ENCODE assay signal across 9 cellular contexts in the genomic region with DNA sequence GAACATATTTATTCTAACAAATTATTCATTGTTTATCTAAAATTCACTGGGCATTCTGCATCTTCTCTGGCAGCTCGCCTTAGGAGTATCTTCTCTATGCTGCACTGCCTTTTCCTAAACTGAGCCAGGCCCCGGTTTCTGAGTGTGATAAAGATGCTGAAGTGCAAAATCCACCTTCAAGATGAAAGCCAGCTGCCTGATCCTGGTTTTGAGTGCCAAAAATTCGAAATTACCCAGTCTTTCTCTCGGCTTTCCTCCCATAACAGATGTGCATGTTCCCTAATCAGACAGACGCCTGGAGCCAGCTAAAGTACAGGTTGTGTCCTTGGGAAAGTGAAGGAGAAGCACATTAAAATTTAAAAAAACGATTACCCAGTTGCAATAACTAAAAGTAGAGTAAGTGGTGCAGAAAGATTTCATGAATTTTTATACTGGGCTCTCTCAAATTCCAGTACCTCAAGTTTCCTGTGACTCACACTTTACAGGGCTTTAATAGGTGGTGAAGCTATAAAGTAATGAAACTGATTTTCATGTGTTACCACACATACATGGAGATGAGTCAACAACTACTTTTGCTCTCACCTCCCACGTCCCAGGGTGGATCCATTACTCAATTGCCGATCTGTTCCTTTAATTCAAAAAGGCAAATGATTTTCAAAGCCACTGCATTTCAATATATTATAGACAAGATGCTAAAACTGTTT.
A peak's percentile ranks its signal among the peaks of the same experiment; 100 is the strongest.
DNase-seq lines count a peak whose midpoint lies in the region; ATAC-seq and TF ChIP-seq lines count a peak whose summit lies in the region.
"Had no signal": no experiment of that assay in that cellular context is flagged by ENCODE, and none has a peak within 500 bp of the region (broad histone marks: within the 10 kb centered on the region; RNA-seq: fewer than 3 reads in every experiment).

No MANE protein-coding gene starts in this region.

- H3K4me3 ChIP-seq in GM06990 (replicated peaks; ENCODE audit: low read depth, low read length) (no peak overlapping the region), HEK293 (ENCODE audit: low read depth, low read length) (no peak overlapping the region), colonic mucosa (no peak overlapping the region), skeletal muscle satellite cell (ENCODE audit: low read length) (peak overlapping the region; percentile 45), testis (no peak overlapping the region)

- intact Hi-C loops in colonic mucosa (cut with DNase I): no loop called here
- intact Hi-C loops in testis (cut with DNase I; ENCODE audit: low total_unique reads): no loop called here

- POLR2A ChIA-PET in HEK293 (lab: Yijun Ruan, JAX): interaction anchor here (0.7 kb wide), 2 partner anchors 12 to 1336 kb away, joined by 3 read pairs; no protein-coding TSS in a partner anchor

- peak overlapping the region; percentile 76 for H3K4me2 ChIP-seq in skeletal muscle satellite cell (ENCODE audit: low read length)

- H3K4me1 ChIP-seq in HEK293 (ENCODE audit: control insufficient read depth, insufficient read depth, low read length): no peaks in the 10 kb centered on the region
- peaks cover 5% of the 10 kb centered on the region for H3K4me1 ChIP-seq in colonic mucosa
- H3K4me1 ChIP-seq in skeletal muscle satellite cell (ENCODE audit: control insufficient read depth, insufficient read depth, low read length): peaks cover 26% of the 10 kb centered on the region
- peaks cover 3% of the 10 kb centered on the region for H3K4me1 ChIP-seq in testis

- TF ChIP-seq CTCF in GM06990 (IDR thresholded peaks at IDR 0.05; ENCODE audit: insufficient read depth, low read length, poor library complexity, severe bottlenecking): no peak
- no peak for TF ChIP-seq CTCF in HEK293 (tag by site-specific recombination; IDR thresholded peaks at IDR 0.05)
- TF ChIP-seq CTCF in colonic mucosa (IDR thresholded peaks at IDR 0.05): no peak
- no peak for TF ChIP-seq CTCF in testis (IDR thresholded peaks at IDR 0.05)

- H3K36me3 ChIP-seq in GM06990 (ENCODE audit: control insufficient read depth, insufficient read depth, low read length) (no peaks in the 10 kb centered on the region), HEK293 (ENCODE audit: control insufficient read depth in 2 of 2, insufficient read depth in 1 of 2, low read length in 2 of 2) (no peaks in the 10 kb centered on the region), colonic mucosa (no peaks in the 10 kb centered on the region), skeletal muscle satellite cell (ENCODE audit: insufficient read depth, low read length) (no peaks in the 10 kb centered on the region), testis (ENCODE audit: low read depth, missing control alignments) (no peaks in the 10 kb centered on the region)
- H3K36me3 ChIP-seq: neutrophil had no signal

- H3K9ac ChIP-seq in colonic mucosa (ENCODE audit: low read depth in 2 of 2, low read length in 2 of 2): peak overlapping the region in 1 of 2 donors; percentile 26
- H3K9ac ChIP-seq in skeletal muscle satellite cell (ENCODE audit: low read depth, low read length): peak overlapping the region; percentile 58

- no peaks in the 10 kb centered on the region for H3K9me3 ChIP-seq in HEK293 (ENCODE audit: control insufficient read depth, insufficient read depth, low read depth, low read length)
- no peaks in the 10 kb centered on the region for H3K9me3 ChIP-seq in colonic mucosa
- H3K9me3 ChIP-seq in skeletal muscle satellite cell (replicated peaks; ENCODE audit: low read length): no peaks in the 10 kb centered on the region
- no peaks in the 10 kb centered on the region for H3K9me3 ChIP-seq in testis
- H3K9me3 ChIP-seq: neutrophil had no signal

- no peak for ATAC-seq in HG03025 (IDR thresholded peaks at IDR 0.05; ENCODE audit: low FRiP score, unreplicated experiment)

- TF ChIP-seq POLR2A in testis (IDR thresholded peaks at IDR 0.05): no peak

- no peaks in the 10 kb centered on the region; the same call in 1 of the 2 replicates for H3K27me3 ChIP-seq in GM06990 (replicated peaks; ENCODE audit: control insufficient read depth, insufficient read depth, low read length)
- H3K27me3 ChIP-seq in colonic mucosa: no peaks in the 10 kb centered on the region
- H3K27me3 ChIP-seq in skeletal muscle satellite cell (ENCODE audit: control insufficient read depth, insufficient read depth, low read length): no peaks in the 10 kb centered on the region
- H3K27me3 ChIP-seq in testis: no peaks in the 10 kb centered on the region
- H3K27me3 ChIP-seq: neutrophil had no signal

- CTCF ChIA-PET in HEK293 (lab: Yijun Ruan, JAX): interaction anchor here (0.5 to 0.9 kb wide), 4 partner anchors 8 to 253 kb away, joined by 3 to 5 read pairs (median 4); no protein-coding TSS in a partner anchor

- 34% methylated on average over 8 of the region's 8 CpGs for WGBS in testis, 2 donors

- H3K27ac ChIP-seq in HEK293 (ENCODE audit: extremely low read depth, low read depth, low read length): no peak overlapping the region
- peak overlapping the region; percentile 60 for H3K27ac ChIP-seq in colonic mucosa
- no peak overlapping the region for H3K27ac ChIP-seq in testis
- H3K27ac ChIP-seq: neutrophil had no signal

- DNase-seq in GM06990 (ENCODE audit: extremely low read depth, insufficient read length): peak; percentile 10
- DNase-seq in RKO (ENCODE audit: low spot score): peak; percentile 90
- DNase-seq in colonic mucosa: peak; percentile 30
- no peak for DNase-seq in NCI-H2227 treated with DMSO at 0.1 percent for 48 hours (lab: John Stamatoyannopoulos, UW)
- DNase-seq in testis: no peak

TF ChIP-seq in HEK293, 187 proteins besides CTCF, POLR2A, EP300 and RAD21 (continues in another document):
- TF ChIP-seq HOXA7 (CRISPR knock-in tag; IDR thresholded peaks at IDR 0.05; ENCODE audit: borderline replicate concordance): no peak
- peak; percentile 83 for TF ChIP-seq INSM2 (tag by site-specific recombination; IDR thresholded peaks at IDR 0.05)
- no peak for TF ChIP-seq ZNF596 (tag by site-specific recombination; IDR thresholded peaks at IDR 0.05)
- TF ChIP-seq, protein P1, sequence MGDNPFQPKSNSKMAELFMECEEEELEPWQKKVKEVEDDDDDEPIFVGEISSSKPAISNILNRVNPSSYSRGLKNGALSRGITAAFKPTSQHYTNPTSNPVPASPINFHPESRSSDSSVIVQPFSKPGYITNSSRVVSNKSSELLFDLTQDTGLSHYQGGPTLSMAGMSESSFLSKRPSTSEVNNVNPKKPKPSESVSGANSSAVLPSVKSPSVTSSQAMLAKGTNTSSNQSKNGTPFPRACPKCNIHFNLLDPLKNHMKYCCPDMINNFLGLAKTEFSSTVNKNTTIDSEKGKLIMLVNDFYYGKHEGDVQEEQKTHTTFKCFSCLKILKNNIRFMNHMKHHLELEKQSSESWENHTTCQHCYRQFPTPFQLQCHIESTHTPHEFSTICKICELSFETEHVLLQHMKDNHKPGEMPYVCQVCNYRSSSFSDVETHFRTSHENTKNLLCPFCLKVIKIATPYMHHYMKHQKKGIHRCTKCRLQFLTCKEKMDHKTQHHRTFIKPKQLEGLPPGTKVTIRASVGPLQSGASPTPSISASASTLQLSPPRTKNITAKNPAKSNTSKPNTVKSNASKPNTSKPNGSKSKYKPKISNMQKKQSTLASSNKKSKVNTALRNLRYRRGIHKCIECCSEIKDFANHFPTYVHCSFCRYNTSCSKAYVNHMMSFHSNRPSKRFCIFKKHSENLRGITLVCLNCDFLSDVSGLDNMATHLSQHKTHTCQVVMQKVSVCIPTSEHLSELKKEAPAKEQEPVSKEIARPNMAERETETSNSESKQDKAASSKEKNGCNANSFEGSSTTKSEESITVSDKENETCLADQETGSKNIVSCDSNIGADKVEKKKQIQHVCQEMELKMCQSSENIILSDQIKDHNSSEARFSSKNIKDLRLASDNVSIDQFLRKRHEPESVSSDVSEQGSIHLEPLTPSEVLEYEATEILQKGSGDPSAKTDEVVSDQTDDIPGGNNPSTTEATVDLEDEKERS (tag by site-specific recombination; IDR thresholded peaks at IDR 0.05): no peak
- no peak for TF ChIP-seq ZIC2 (tag by site-specific recombination; IDR thresholded peaks at IDR 0.05)
- no peak for TF ChIP-seq ZNF473 (tag by site-specific recombination; IDR thresholded peaks at IDR 0.05)
- TF ChIP-seq ZNF747 (tag by site-specific recombination; IDR thresholded peaks at IDR 0.05): no peak
- no peak for TF ChIP-seq ZNF585B (tag by site-specific recombination; IDR thresholded peaks at IDR 0.05)
- no peak for TF ChIP-seq ZNF302 (tag by site-specific recombination; IDR thresholded peaks at IDR 0.05; ENCODE audit: low read depth)
- TF ChIP-seq ZNF76 (tag by site-specific recombination; IDR thresholded peaks at IDR 0.05; ENCODE audit: borderline replicate concordance, low read depth): no peak

Comparison
In these comparisons a context has a peak if more than half of its experiments do, and no peak if none do; other contexts are left out.
1. DNase-seq: peak in GM06990 (single experiment), RKO (single experiment) and colonic mucosa (single experiment); none in NCI-H2227 treated with DMSO at 0.1 percent for 48 hours (single experiment) and testis (single experiment).